Comparison of ENCODE assay signal across 25 cellular contexts in genomic region chr10:123356799-123357198, GRCh38.
"Had no signal": no experiment of that assay in that cellular context is flagged by ENCODE, and none has a peak within 500 bp of the region (broad histone marks: within the 10 kb centered on the region; RNA-seq: fewer than 3 reads in every experiment).

No MANE protein-coding gene starts in this region.

- H3K27ac ChIP-seq: neutrophil, pancreas, prostate gland, right atrium auricular region, skin epidermis, spleen, suprapubic skin, testis, tibial artery, transverse colon, upper lobe of right lung, uterus had no signal

- H3K9me3 ChIP-seq: neutrophil, pancreas, prostate gland, right atrium auricular region, spleen, suprapubic skin, testis, tibial artery, transverse colon, upper lobe of right lung, uterus had no signal

- DNase-seq: natural killer cell; pancreas; spleen; stimulated activated CD4-positive, alpha-beta T cell treated with anti-CD3 and anti-CD28 coated beads, Interleukin-12 subunit alpha, Interleukin-12 subunit beta, amount 100 ng/mL, for 4 hours; stimulated activated CD4-positive, alpha-beta T cell treated with anti-CD3 and anti-CD28 coated beads, Interleukin-1b, Interleukin-23, amount 100 ng/mL, for 48 hours; stimulated activated CD4-positive, alpha-beta T cell treated with anti-CD3 and anti-CD28 coated beads, Interleukin-4, amount 100 ng/mL, for 1 hour; stimulated activated CD4-positive, alpha-beta T cell treated with anti-CD3 and anti-CD28 coated beads, Interleukin-4, amount 100 ng/mL, for 4 hours; stimulated activated CD8-positive, alpha-beta memory T cell treated with anti-CD3 and anti-CD28 coated beads, Interleukin-4, amount 100 ng/mL, for 48 hours; stimulated activated naive CD4-positive, alpha-beta T cell; stimulated activated naive CD8-positive, alpha-beta T cell treated with anti-CD3 and anti-CD28 coated beads, Interleukin-15, amount 100 ng/mL, for 72 hours; stimulated activated naive CD8-positive, alpha-beta T cell treated with anti-CD3 and anti-CD28 coated beads, Interleukin-15, Interleukin-2, amounts not matched to agents 100 U/mL and 50 U/mL, for 24 hours; testis; tibial artery; transverse colon; upper lobe of right lung; uterus had no signal

- H3K36me3 Mint-ChIP-seq: natural killer cell; stimulated activated memory B cell treated with anti-CD40 and anti-IgM and Interleukin-4, amounts not matched to agents 10 μg/mL and 1 μg/mL and 100 μg/mL, for 72 hours had no signal

- H3K4me2 ChIP-seq: smooth muscle cell had no signal

- H3K27me3 Mint-ChIP-seq: stimulated activated memory B cell treated with anti-CD40 and anti-IgM and Interleukin-4, amounts not matched to agents 10 μg/mL and 1 μg/mL and 100 μg/mL, for 72 hours had no signal

- H3K4me1 ChIP-seq: pancreas, prostate gland, right atrium auricular region, spleen, testis, tibial artery, transverse colon, upper lobe of right lung, uterus had no signal

- H3K36me3 ChIP-seq: neutrophil, pancreas, prostate gland, right atrium auricular region, spleen, suprapubic skin, tibial artery, transverse colon, upper lobe of right lung, uterus had no signal

- H3K27ac Mint-ChIP-seq: natural killer cell; nephron; stimulated activated memory B cell treated with anti-CD40 and anti-IgM and Interleukin-4, amounts not matched to agents 10 μg/mL and 1 μg/mL and 100 μg/mL, for 72 hours; stimulated activated naive CD8-positive, alpha-beta T cell treated with anti-CD3 and anti-CD28 coated beads, Interleukin-15, amount 100 ng/mL, for 72 hours; type B pancreatic cell had no signal

- H3K4me3 ChIP-seq: pancreas, prostate gland, right atrium auricular region, skin epidermis, smooth muscle cell, spleen, suprapubic skin, tibial artery, transverse colon, upper lobe of right lung, uterus had no signal

- H3K27me3 ChIP-seq: pancreas, right atrium auricular region, testis, uterus had no signal

- H3K4me1 Mint-ChIP-seq: natural killer cell; stimulated activated memory B cell treated with anti-CD40 and anti-IgM and Interleukin-4, amounts not matched to agents 10 μg/mL and 1 μg/mL and 100 μg/mL, for 72 hours; stimulated activated naive CD8-positive, alpha-beta T cell treated with anti-CD3 and anti-CD28 coated beads, Interleukin-15, amount 100 ng/mL, for 72 hours had no signal

- H3K4me3 Mint-ChIP-seq: natural killer cell; stimulated activated memory B cell treated with anti-CD40 and anti-IgM and Interleukin-4, amounts not matched to agents 10 μg/mL and 1 μg/mL and 100 μg/mL, for 72 hours; stimulated activated naive CD8-positive, alpha-beta T cell treated with anti-CD3 and anti-CD28 coated beads, Interleukin-15, amount 100 ng/mL, for 72 hours had no signal

- H3K9me3 Mint-ChIP-seq: natural killer cell; nephron; stimulated activated memory B cell treated with anti-CD40 and anti-IgM and Interleukin-4, amounts not matched to agents 10 μg/mL and 1 μg/mL and 100 μg/mL, for 72 hours; type B pancreatic cell had no signal
